ENCODE assay signal across 1 cellular context in the genomic region with DNA sequence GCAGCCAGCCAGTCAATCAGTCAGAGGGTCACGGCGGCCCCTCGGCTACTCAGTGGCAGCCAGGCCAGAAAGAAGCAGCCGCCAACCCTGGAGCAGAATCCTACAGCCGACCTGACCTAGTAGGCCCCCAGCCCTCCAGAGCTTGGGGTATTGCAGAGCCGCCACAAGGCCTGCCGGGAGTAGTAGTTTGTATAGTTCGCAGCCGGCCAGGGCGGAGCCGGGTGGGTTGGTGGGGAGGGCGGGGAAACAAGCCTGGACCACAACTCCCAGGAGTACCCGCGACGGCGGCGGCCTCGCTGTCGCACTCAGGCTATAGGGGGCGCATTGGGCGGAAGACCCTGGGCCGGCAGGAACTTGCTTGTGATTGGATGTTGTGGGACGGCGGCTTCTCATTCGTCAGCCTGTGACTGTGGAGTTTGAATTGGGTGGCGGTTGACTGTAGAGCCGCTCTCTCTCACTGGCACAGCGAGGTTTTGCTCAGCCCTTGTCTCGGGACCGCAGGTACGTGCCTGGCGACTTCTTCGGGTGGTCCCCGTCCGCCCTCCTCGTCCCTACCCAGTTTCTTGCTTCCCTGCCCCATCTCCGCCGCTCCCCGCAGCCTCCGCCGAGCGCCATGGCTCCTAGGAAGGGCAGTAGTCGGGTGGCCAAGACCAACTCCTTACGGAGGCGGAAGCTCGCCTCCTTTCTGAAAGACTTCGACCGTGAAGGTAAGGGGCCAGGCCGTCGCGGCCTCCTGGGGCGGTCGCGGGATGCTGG.
A peak's percentile ranks its signal among the peaks of the same experiment; 100 is the strongest.
TF ChIP-seq lines count a peak whose summit lies in the region.

Gene CDCA8 (plus strand): TSS at position 439 of the 756 bp plus-strand sequence. CDS start 175 bp downstream, at position 614.

TF ChIP-seq in HepG2, 621 proteins besides CTCF, POLR2A, EP300 and RAD21 (continued from another document and continues in another):
- TF ChIP-seq MYC (CRISPR knock-in tag; IDR thresholded peaks at IDR 0.05; ENCODE audit: borderline replicate concordance) (peak; percentile 81; the same call in 1 of the 2 replicates), TBP (CRISPR knock-in tag; IDR thresholded peaks at IDR 0.05) (peak; percentile 93; the same call in 1 of the 2 replicates), ZNF605 (CRISPR knock-in tag; IDR thresholded peaks at IDR 0.05) (peak; percentile 59), ZNF761 (CRISPR knock-in tag; conservative IDR thresholded peaks at IDR 0.05) (no peak), CBX1 (IDR thresholded peaks at IDR 0.05; ENCODE audit: low read depth) (no peak), RXRB (CRISPR knock-in tag; IDR thresholded peaks at IDR 0.05; ENCODE audit: borderline replicate concordance) (peak; percentile 37; the same call in 1 of the 2 replicates), KDM4B (CRISPR knock-in tag; IDR thresholded peaks at IDR 0.05) (no peak), HIVEP1 (CRISPR knock-in tag; IDR thresholded peaks at IDR 0.05) (peak; percentile 63), FOXC1 (CRISPR knock-in tag; IDR thresholded peaks at IDR 0.05; ENCODE audit: borderline replicate concordance) (no peak), IKZF4 (CRISPR knock-in tag; IDR thresholded peaks at IDR 0.05; ENCODE audit: borderline replicate concordance, low read depth, not compliant biosample characterization) (no peak), TEAD3 (CRISPR knock-in tag; optimal IDR thresholded peaks at IDR 0.05; ENCODE audit: borderline replicate concordance) (peak; percentile 57), ZNF501 (CRISPR knock-in tag; IDR thresholded peaks at IDR 0.05) (peak; percentile 83), NKX3-1 (CRISPR knock-in tag; IDR thresholded peaks at IDR 0.05) (peak; percentile 59; the same call in 1 of the 2 replicates), CREB3 (CRISPR knock-in tag; IDR thresholded peaks at IDR 0.05) (peak; percentile 87; the same call in 1 of the 2 replicates), GABPA (IDR thresholded peaks at IDR 0.05; ENCODE audit: low read depth, low read length) (peak; percentile 65), GABPA (CRISPR knock-in tag; IDR thresholded peaks at IDR 0.05; ENCODE audit: low read depth) (peak; percentile 91), ZFP36L1 (CRISPR knock-in tag; IDR thresholded peaks at IDR 0.05) (peak; percentile 84; the same call in 1 of the 2 replicates), ZMYM3 (CRISPR knock-in tag; IDR thresholded peaks at IDR 0.05) (no peak), BRD4 (CRISPR knock-in tag; IDR thresholded peaks at IDR 0.05) (0 out of 2 replicates have a peak, but pooled peaks have one; percentile 59), KLF12 (CRISPR knock-in tag; IDR thresholded peaks at IDR 0.05; ENCODE audit: borderline replicate concordance) (peak; percentile 88), BATF2 (CRISPR knock-in tag; IDR thresholded peaks at IDR 0.05) (0 out of 2 replicates have a peak, but pooled peaks have one; percentile 61), ZZZ3 (CRISPR knock-in tag; IDR thresholded peaks at IDR 0.05; ENCODE audit: borderline replicate concordance) (no peak; the same call in 1 of the 2 replicates), TCF7 (IDR thresholded peaks at IDR 0.05; ENCODE audit: low read depth) (no peak), HMG20A (CRISPR knock-in tag; IDR thresholded peaks at IDR 0.05; ENCODE audit: borderline replicate concordance) (no peak), YEATS4 (CRISPR knock-in tag; IDR thresholded peaks at IDR 0.05; ENCODE audit: borderline replicate concordance) (peak; percentile 87), ZNF770 (CRISPR knock-in tag; IDR thresholded peaks at IDR 0.05) (0 out of 2 replicates have a peak, but pooled peaks have one; percentile 22), ZNF543 (CRISPR knock-in tag; IDR thresholded peaks at IDR 0.05) (0 out of 2 replicates have a peak, but pooled peaks have one; percentile 17), ZNF772 (CRISPR knock-in tag; IDR thresholded peaks at IDR 0.05) (no peak), POLR2G (IDR thresholded peaks at IDR 0.05; ENCODE audit: low read depth, low read length) (peak; percentile 71), HES4 (CRISPR knock-in tag; IDR thresholded peaks at IDR 0.05; ENCODE audit: borderline replicate concordance) (peak; percentile 22; the same call in 1 of the 2 replicates), CEBPG (CRISPR knock-in tag; IDR thresholded peaks at IDR 0.05) (peak; percentile 71), ZNF670 (CRISPR knock-in tag; IDR thresholded peaks at IDR 0.05; ENCODE audit: borderline replicate concordance) (no peak), ZNF432 (CRISPR knock-in tag; IDR thresholded peaks at IDR 0.05; ENCODE audit: borderline replicate concordance) (no peak), ZNF143 (CRISPR knock-in tag; IDR thresholded peaks at IDR 0.05) (peak; percentile 96), HBP1 (CRISPR knock-in tag; IDR thresholded peaks at IDR 0.05; ENCODE audit: low read depth) (peak; percentile 94), NFYB (CRISPR knock-in tag; IDR thresholded peaks at IDR 0.05) (peak; percentile 92), SOX5 (CRISPR knock-in tag; IDR thresholded peaks at IDR 0.05; ENCODE audit: borderline replicate concordance) (peak; percentile 7; the same call in 1 of the 2 replicates), YY1 (IDR thresholded peaks at IDR 0.05; ENCODE audit: insufficient read depth, insufficient replicate concordance, low read depth, low read length) (peak; percentile 63), ZNF557 (CRISPR knock-in tag; IDR thresholded peaks at IDR 0.05) (0 out of 2 replicates have a peak, but pooled peaks have one; percentile 41), ZSCAN20 (CRISPR knock-in tag; IDR thresholded peaks at IDR 0.05; ENCODE audit: borderline replicate concordance) (0 out of 2 replicates have a peak, but pooled peaks have one; percentile 49), ZNF792 (CRISPR knock-in tag; IDR thresholded peaks at IDR 0.05) (peak; percentile 55; the same call in 1 of the 2 replicates), ZNF773 (CRISPR knock-in tag; IDR thresholded peaks at IDR 0.05; ENCODE audit: borderline replicate concordance) (peak; percentile 49; the same call in 1 of the 2 replicates), AGO1 (IDR thresholded peaks at IDR 0.05; ENCODE audit: low read depth, low read length, poor library complexity, severe bottlenecking) (no peak), HOXA9 (CRISPR knock-in tag; IDR thresholded peaks at IDR 0.05; ENCODE audit: borderline replicate concordance) (peak; percentile 8)
- TF ChIP-seq, protein P1, sequence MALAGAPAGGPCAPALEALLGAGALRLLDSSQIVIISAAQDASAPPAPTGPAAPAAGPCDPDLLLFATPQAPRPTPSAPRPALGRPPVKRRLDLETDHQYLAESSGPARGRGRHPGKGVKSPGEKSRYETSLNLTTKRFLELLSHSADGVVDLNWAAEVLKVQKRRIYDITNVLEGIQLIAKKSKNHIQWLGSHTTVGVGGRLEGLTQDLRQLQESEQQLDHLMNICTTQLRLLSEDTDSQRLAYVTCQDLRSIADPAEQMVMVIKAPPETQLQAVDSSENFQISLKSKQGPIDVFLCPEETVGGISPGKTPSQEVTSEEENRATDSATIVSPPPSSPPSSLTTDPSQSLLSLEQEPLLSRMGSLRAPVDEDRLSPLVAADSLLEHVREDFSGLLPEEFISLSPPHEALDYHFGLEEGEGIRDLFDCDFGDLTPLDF (CRISPR knock-in tag; IDR thresholded peaks at IDR 0.05): peak; percentile 71; the same call in 1 of the 2 replicates
- TF ChIP-seq, protein P2, sequence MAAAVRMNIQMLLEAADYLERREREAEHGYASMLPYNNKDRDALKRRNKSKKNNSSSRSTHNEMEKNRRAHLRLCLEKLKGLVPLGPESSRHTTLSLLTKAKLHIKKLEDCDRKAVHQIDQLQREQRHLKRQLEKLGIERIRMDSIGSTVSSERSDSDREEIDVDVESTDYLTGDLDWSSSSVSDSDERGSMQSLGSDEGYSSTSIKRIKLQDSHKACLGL (CRISPR knock-in tag; IDR thresholded peaks at IDR 0.05): peak; percentile 45
- TF ChIP-seq, protein P3, sequence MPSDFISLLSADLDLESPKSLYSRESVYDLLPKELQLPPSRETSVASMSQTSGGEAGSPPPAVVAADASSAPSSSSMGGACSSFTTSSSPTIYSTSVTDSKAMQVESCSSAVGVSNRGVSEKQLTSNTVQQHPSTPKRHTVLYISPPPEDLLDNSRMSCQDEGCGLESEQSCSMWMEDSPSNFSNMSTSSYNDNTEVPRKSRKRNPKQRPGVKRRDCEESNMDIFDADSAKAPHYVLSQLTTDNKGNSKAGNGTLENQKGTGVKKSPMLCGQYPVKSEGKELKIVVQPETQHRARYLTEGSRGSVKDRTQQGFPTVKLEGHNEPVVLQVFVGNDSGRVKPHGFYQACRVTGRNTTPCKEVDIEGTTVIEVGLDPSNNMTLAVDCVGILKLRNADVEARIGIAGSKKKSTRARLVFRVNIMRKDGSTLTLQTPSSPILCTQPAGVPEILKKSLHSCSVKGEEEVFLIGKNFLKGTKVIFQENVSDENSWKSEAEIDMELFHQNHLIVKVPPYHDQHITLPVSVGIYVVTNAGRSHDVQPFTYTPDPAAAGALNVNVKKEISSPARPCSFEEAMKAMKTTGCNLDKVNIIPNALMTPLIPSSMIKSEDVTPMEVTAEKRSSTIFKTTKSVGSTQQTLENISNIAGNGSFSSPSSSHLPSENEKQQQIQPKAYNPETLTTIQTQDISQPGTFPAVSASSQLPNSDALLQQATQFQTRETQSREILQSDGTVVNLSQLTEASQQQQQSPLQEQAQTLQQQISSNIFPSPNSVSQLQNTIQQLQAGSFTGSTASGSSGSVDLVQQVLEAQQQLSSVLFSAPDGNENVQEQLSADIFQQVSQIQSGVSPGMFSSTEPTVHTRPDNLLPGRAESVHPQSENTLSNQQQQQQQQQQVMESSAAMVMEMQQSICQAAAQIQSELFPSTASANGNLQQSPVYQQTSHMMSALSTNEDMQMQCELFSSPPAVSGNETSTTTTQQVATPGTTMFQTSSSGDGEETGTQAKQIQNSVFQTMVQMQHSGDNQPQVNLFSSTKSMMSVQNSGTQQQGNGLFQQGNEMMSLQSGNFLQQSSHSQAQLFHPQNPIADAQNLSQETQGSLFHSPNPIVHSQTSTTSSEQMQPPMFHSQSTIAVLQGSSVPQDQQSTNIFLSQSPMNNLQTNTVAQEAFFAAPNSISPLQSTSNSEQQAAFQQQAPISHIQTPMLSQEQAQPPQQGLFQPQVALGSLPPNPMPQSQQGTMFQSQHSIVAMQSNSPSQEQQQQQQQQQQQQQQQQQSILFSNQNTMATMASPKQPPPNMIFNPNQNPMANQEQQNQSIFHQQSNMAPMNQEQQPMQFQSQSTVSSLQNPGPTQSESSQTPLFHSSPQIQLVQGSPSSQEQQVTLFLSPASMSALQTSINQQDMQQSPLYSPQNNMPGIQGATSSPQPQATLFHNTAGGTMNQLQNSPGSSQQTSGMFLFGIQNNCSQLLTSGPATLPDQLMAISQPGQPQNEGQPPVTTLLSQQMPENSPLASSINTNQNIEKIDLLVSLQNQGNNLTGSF (CRISPR knock-in tag; IDR thresholded peaks at IDR 0.05): peak; percentile 64; the same call in 1 of the 2 replicates
- TF ChIP-seq, protein P4, sequence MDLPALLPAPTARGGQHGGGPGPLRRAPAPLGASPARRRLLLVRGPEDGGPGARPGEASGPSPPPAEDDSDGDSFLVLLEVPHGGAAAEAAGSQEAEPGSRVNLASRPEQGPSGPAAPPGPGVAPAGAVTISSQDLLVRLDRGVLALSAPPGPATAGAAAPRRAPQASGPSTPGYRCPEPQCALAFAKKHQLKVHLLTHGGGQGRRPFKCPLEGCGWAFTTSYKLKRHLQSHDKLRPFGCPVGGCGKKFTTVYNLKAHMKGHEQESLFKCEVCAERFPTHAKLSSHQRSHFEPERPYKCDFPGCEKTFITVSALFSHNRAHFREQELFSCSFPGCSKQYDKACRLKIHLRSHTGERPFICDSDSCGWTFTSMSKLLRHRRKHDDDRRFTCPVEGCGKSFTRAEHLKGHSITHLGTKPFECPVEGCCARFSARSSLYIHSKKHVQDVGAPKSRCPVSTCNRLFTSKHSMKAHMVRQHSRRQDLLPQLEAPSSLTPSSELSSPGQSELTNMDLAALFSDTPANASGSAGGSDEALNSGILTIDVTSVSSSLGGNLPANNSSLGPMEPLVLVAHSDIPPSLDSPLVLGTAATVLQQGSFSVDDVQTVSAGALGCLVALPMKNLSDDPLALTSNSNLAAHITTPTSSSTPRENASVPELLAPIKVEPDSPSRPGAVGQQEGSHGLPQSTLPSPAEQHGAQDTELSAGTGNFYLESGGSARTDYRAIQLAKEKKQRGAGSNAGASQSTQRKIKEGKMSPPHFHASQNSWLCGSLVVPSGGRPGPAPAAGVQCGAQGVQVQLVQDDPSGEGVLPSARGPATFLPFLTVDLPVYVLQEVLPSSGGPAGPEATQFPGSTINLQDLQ (CRISPR knock-in tag; IDR thresholded peaks at IDR 0.05): no peak
